Comparison of ENCODE assay signal across 18 cellular contexts in genomic region chr4:10381146-10381545, GRCh38.
DNase-seq lines count a peak whose midpoint lies in the region; ATAC-seq, FAIRE-seq and TF ChIP-seq lines count a peak whose summit lies in the region.
"Had no signal": no experiment of that assay in that cellular context is flagged by ENCODE, and none has a peak within 500 bp of the region (broad histone marks: within the 10 kb centered on the region; RNA-seq: fewer than 3 reads in every experiment).

No MANE protein-coding gene starts in this region.

- H3K27ac ChIP-seq in HepG2 (ENCODE audit: extremely low read length, insufficient read depth, low read length) = no peak overlapping the region
- H3K27ac ChIP-seq in right lobe of liver = no peak overlapping the region
- H3K27ac ChIP-seq in K562 (ENCODE audit: extremely low read depth, low read depth, low read length) = no peak overlapping the region
- no peak overlapping the region for H3K27ac ChIP-seq in upper lobe of left lung

- H3K4me2 ChIP-seq in HepG2 (ENCODE audit: low read depth, low read length) = no peak overlapping the region
- H3K4me2 ChIP-seq in K562 (ENCODE audit: insufficient read depth, low read length) = no peak overlapping the region
- H3K4me2 ChIP-seq: GM23338 had no signal

- TF ChIP-seq EP300 in HepG2 (IDR thresholded peaks at IDR 0.05; ENCODE audit: low read depth in 2 of 2, low read length in 2 of 2) (no peak), HepG2 (CRISPR knock-in tag; IDR thresholded peaks at IDR 0.05; ENCODE audit: borderline replicate concordance) (no peak), K562 (IDR thresholded peaks at IDR 0.05; ENCODE audit: low read length) (no peak), upper lobe of left lung (IDR thresholded peaks at IDR 0.05) (no peak)

- TF ChIP-seq RAD21 in HepG2 (CRISPR knock-in tag; IDR thresholded peaks at IDR 0.05) (no peak), K562 (CRISPR knock-in tag; conservative IDR thresholded peaks at IDR 0.05 in 1 of 2, IDR thresholded peaks at IDR 0.05 in 1 of 2) (no peak)

- no peak for TF ChIP-seq CTCF in HepG2 (CRISPR knock-in tag; IDR thresholded peaks at IDR 0.05)
- no peak for TF ChIP-seq CTCF in right lobe of liver (IDR thresholded peaks at IDR 0.05)
- no peak for TF ChIP-seq CTCF in K562 (IDR thresholded peaks at IDR 0.05 in 2 of 3, conservative IDR thresholded peaks at IDR 0.05 in 1 of 3; ENCODE audit: insufficient read depth in 2 of 3, low read depth in 1 of 3, low read length in 3 of 3)
- no peak for TF ChIP-seq CTCF in upper lobe of left lung (IDR thresholded peaks at IDR 0.05)

- H3K9me1 ChIP-seq in K562 (ENCODE audit: control insufficient read depth, insufficient read depth, low read length) = no peaks in the 10 kb centered on the region

- WGBS in HepG2 (ENCODE audit: low lambda C conversion rate) = 0% methylated on average over 4 of the region's 4 CpGs
- 67% methylated on average over 4 of the region's 4 CpGs for WGBS in right lobe of liver (ENCODE audit: insufficient coverage, low coverage, low lambda C conversion rate, missing lambda C conversion rate)
- WGBS in K562 (ENCODE audit: insufficient coverage, low coverage, missing lambda C conversion rate) = 53% methylated on average over 4 of the region's 4 CpGs
- WGBS in upper lobe of left lung, 2 donors = 77 to 80% methylated on average over 4 of the region's 4 CpGs

- ATAC-seq in HepG2 (no peak), right lobe of liver (no peak), K562 (no peak), upper lobe of left lung (ENCODE audit: low FRiP score in 2 of 2) (no peak), GM21423 (IDR thresholded peaks at IDR 0.05; ENCODE audit: unreplicated experiment) (no peak)
- ATAC-seq: GM23338, HCT116 had no signal

- no peaks in the 10 kb centered on the region for H3K79me2 ChIP-seq in HepG2 (ENCODE audit: insufficient read depth, low read length)
- no peaks in the 10 kb centered on the region for H3K79me2 ChIP-seq in K562 (ENCODE audit: control insufficient read depth, insufficient read depth, low read length)

- intact Hi-C loops in HepG2 (cut with micrococcal nuclease; ENCODE audit: unreplicated experiment) (no loop called here), right lobe of liver (cut with DNase I) (loop anchor here in 1 of 2 donors (10.0 kb wide), 1 partner anchor 216 kb away; no protein-coding TSS in a partner anchor), K562 (cut with micrococcal nuclease) (no loop called here)

- POLR2A ChIA-PET in HepG2 (lab: Yijun Ruan, JAX) = no interaction called here
- POLR2A ChIA-PET in K562 (lab: Yijun Ruan, JAX) = no interaction called here

- H3K4me3 ChIP-seq in HepG2 (replicated peaks in 1 of 3; ENCODE audit: insufficient read depth in 1 of 3, low read depth in 2 of 3, low read length in 3 of 3) = no peak overlapping the region
- no peak overlapping the region for H3K4me3 ChIP-seq in right lobe of liver
- no peak overlapping the region for H3K4me3 ChIP-seq in K562
- no peak overlapping the region for H3K4me3 ChIP-seq in upper lobe of left lung
- H3K4me3 ChIP-seq: GM23338 had no signal

- DNase-seq in HepG2 (ENCODE audit: low spot score) (no peak), right lobe of liver (no peak), K562 (ENCODE audit: extremely low read depth in 1 of 4, low spot score in 3 of 4) (no peak), iPS-NIHi11 (ENCODE audit: low spot score) (peak; percentile 0), upper lobe of left lung (no peak)
- no peak for DNase-seq in stimulated activated CD4-positive, alpha-beta T cell treated with anti-CD3 and anti-CD28 coated beads, Interleukin-12 subunit alpha, Interleukin-12 subunit beta, amount 100 ng/mL, for 4 hours
- DNase-seq: 8988T; C1 segment of cervical spinal cord; Calu3; CD4-positive, alpha-beta memory T cell; COR-L47; DMS53; DMS79 treated with DMSO at 0.1 percent for 48 hours; H9 had no signal

- in situ Hi-C loops in HepG2 (cut with HindIII; ENCODE audit: extremely low pct_ligation_motif_present, low pct_unique_long_range_greater_than_20kb) (no loop called here), K562 (cut with MboI) (no loop called here)

- H3K36me3 ChIP-seq in HepG2 (replicated peaks in 1 of 2; ENCODE audit: control insufficient read depth in 1 of 2, insufficient read depth in 2 of 2, low read length in 2 of 2) (no peaks in the 10 kb centered on the region), right lobe of liver (no peaks in the 10 kb centered on the region), K562 (ENCODE audit: control insufficient read depth, insufficient read depth, low read length) (no peaks in the 10 kb centered on the region), upper lobe of left lung (no peaks in the 10 kb centered on the region)

- TF ChIP-seq POLR2A in HepG2 (IDR thresholded peaks at IDR 0.05; ENCODE audit: insufficient read depth in 1 of 2, low read depth in 2 of 2, low read length in 2 of 2) (no peak), right lobe of liver (IDR thresholded peaks at IDR 0.05) (no peak), K562 (conservative IDR thresholded peaks at IDR 0.05) (no peak), upper lobe of left lung (IDR thresholded peaks at IDR 0.05) (no peak)

- H4K20me1 ChIP-seq in HepG2 (ENCODE audit: insufficient read depth, low read length) (no peaks in the 10 kb centered on the region), K562 (replicated peaks; ENCODE audit: control insufficient read depth, insufficient read depth, low read length) (no peaks in the 10 kb centered on the region)

- H2AFZ ChIP-seq in HepG2 (ENCODE audit: low read length) (no peak overlapping the region), K562 (ENCODE audit: low read depth, low read length) (no peak overlapping the region)
- H2AFZ ChIP-seq: GM23338 had no signal

- no peaks in the 10 kb centered on the region for H3K9me3 ChIP-seq in HepG2 (ENCODE audit: low read length)
- H3K9me3 ChIP-seq in right lobe of liver = no peaks in the 10 kb centered on the region
- no peaks in the 10 kb centered on the region for H3K9me3 ChIP-seq in K562 (replicated peaks; ENCODE audit: control insufficient read depth, insufficient read depth, low read depth, low read length)
- no peaks in the 10 kb centered on the region for H3K9me3 ChIP-seq in upper lobe of left lung

- FAIRE-seq in HepG2 (lab: Jason Lieb, UNC) (no peak), K562 (lab: Jason Lieb, UNC) (no peak)
- FAIRE-seq: GM12892 had no signal

- no TSS peak for BruUV-seq in HepG2 (replicated peaks; lab: Mats Ljungman, UMichigan)
- BruUV-seq in K562 (replicated peaks; lab: Mats Ljungman, UMichigan) = no TSS peak

- H3K4me1 ChIP-seq in HepG2 (ENCODE audit: insufficient read depth, low read length) (no peaks in the 10 kb centered on the region), right lobe of liver (no peaks in the 10 kb centered on the region), K562 (replicated peaks in 1 of 2; ENCODE audit: control insufficient read depth in 2 of 2, insufficient read depth in 2 of 2, low read length in 2 of 2) (peaks cover 4 to 12% of the 10 kb centered on the region in 2 experiments; a peak in 3 of 5 replicates), upper lobe of left lung (no peaks in the 10 kb centered on the region)

- CTCF ChIA-PET in HepG2 (lab: Yijun Ruan, JAX; ENCODE audit: low intra/inter-chr PET ratio, low total read pairs) = no interaction called here
- CTCF ChIA-PET in K562 (lab: Yijun Ruan, JAX; ENCODE audit: low intra/inter-chr PET ratio) = no interaction called here

- no peaks in the 10 kb centered on the region for H3K27me3 ChIP-seq in HepG2 (ENCODE audit: control insufficient read depth in 1 of 2, insufficient read depth in 2 of 2, low read length in 2 of 2)
- H3K27me3 ChIP-seq in right lobe of liver = no peaks in the 10 kb centered on the region
- no peaks in the 10 kb centered on the region for H3K27me3 ChIP-seq in K562 (ENCODE audit: control insufficient read depth in 2 of 2, insufficient read depth in 2 of 2, low read length in 2 of 2)
- no peaks in the 10 kb centered on the region for H3K27me3 ChIP-seq in upper lobe of left lung

- H3K9ac ChIP-seq in HepG2 (ENCODE audit: insufficient read depth, low read depth, low read length) = no peak overlapping the region
- no peak overlapping the region for H3K9ac ChIP-seq in K562 (ENCODE audit: insufficient read depth in 1 of 2, low read depth in 2 of 2, low read length in 2 of 2)

TF ChIP-seq in HepG2, 621 proteins besides CTCF, POLR2A, EP300 and RAD21:
- TF ChIP-seq RELA (CRISPR knock-in tag; IDR thresholded peaks at IDR 0.05) = no peak
- TF ChIP-seq MAFK (conservative IDR thresholded peaks at IDR 0.05 in 1 of 2, IDR thresholded peaks at IDR 0.05 in 1 of 2; ENCODE audit: low read length in 2 of 2) = peak; percentile 40 to 60
TF ChIP-seq in HepG2: peak in this region for 1.

TF ChIP-seq in K562, 482 proteins besides CTCF, POLR2A, EP300 and RAD21:
- peak; percentile 33; the same call in 1 of the 2 replicates for TF ChIP-seq C11orf30 (IDR thresholded peaks at IDR 0.05; ENCODE audit: low read depth)
- no peak for TF ChIP-seq MED1 (CRISPR knock-in tag; IDR thresholded peaks at IDR 0.05; ENCODE audit: borderline replicate concordance)
- peak; percentile 53 for TF ChIP-seq ZNF316 (IDR thresholded peaks at IDR 0.05)
TF ChIP-seq in K562: peak in this region for 2.

Comparison
In these comparisons a context has a peak if more than half of its experiments do, and no peak if none do; other contexts are left out.
1. Of the 241 proteins assayed by ChIP-seq in both HepG2 and K562: peak only in HepG2: MAFK; only in K562: none; in both: none; in neither: 240.